12 cellular contexts compared by ENCODE assay signal in genomic region chr10:46092523-46093195, GRCh38. TPM values are rescaled to one million over a fixed set of nuclear protein-coding genes. Genes with fewer than 3 reads are reported as not detected.
A peak's percentile ranks its signal among the peaks of the same experiment; 100 is the strongest.
DNase-seq lines count a peak whose midpoint lies in the region; ATAC-seq, FAIRE-seq and TF ChIP-seq lines count a peak whose summit lies in the region.
"Had no signal": no experiment of that assay in that cellular context is flagged by ENCODE, and none has a peak within 500 bp of the region (broad histone marks: within the 10 kb centered on the region; RNA-seq: fewer than 3 reads in every experiment).

No MANE protein-coding gene starts in this region.

- CTCF ChIA-PET in GM12878 (lab: Yijun Ruan, JAX), result no interaction called here
- CTCF ChIA-PET in GM10248 (lab: Yijun Ruan, JAX), result no interaction called here

- SMC1A ChIA-PET in GM12878 (lab: Charles Lee; ENCODE audit: uncharacterized antibody, unreplicated experiment), result no interaction called here

- H3K4me1 ChIP-seq in right atrium auricular region, result no peaks in the 10 kb centered on the region
- no peaks in the 10 kb centered on the region for H3K4me1 ChIP-seq in right cardiac atrium (ENCODE audit: control insufficient read depth, insufficient read depth, low read length)
- peaks cover 18% of the 10 kb centered on the region for H3K4me1 ChIP-seq in GM12878 (ENCODE audit: control insufficient read depth, insufficient read depth, low read length)
- peaks cover 49% of the 10 kb centered on the region for H3K4me1 ChIP-seq in thymus (ENCODE audit: control insufficient read depth, insufficient read depth, low read length)

- no peak for TF ChIP-seq RAD21 in GM12878 (IDR thresholded peaks at IDR 0.05; ENCODE audit: insufficient read depth, low read depth, low read length)

- H3K27ac ChIP-seq in right atrium auricular region (no peak overlapping the region), right cardiac atrium (ENCODE audit: low read length) (no peak overlapping the region), GM12878 (ENCODE audit: control insufficient read depth, insufficient read depth) (no peak overlapping the region), thymus (ENCODE audit: low read depth) (peak overlapping the region; percentile 97)

- WGBS in right cardiac atrium, result 40% methylated on average over 5 of the region's 5 CpGs
- 0% methylated on average over 5 of the region's 5 CpGs for WGBS in GM12878 (ENCODE audit: insufficient coverage, insufficient replicate concordance, low lambda C conversion rate, missing lambda C conversion rate)
- WGBS in thymus, result 2% methylated on average over 5 of the region's 5 CpGs

- no peaks in the 10 kb centered on the region for H3K36me3 ChIP-seq in right atrium auricular region
- no peaks in the 10 kb centered on the region for H3K36me3 ChIP-seq in GM12878 (ENCODE audit: control insufficient read depth in 2 of 2, insufficient read depth in 2 of 2, low read length in 1 of 2)
- no peaks in the 10 kb centered on the region for H3K36me3 ChIP-seq in thymus (ENCODE audit: control insufficient read depth, insufficient read depth)

- H3K9ac ChIP-seq in GM12878 (ENCODE audit: control insufficient read depth, insufficient read depth, low read length), result no peak overlapping the region

- FAIRE-seq in GM12878 (lab: Jason Lieb, UNC), result no peak
- FAIRE-seq: endothelial cell of umbilical vein had no signal

- TF ChIP-seq CTCF in right atrium auricular region (IDR thresholded peaks at IDR 0.05) (no peak), GM12878 (IDR thresholded peaks at IDR 0.05 in 2 of 3, conservative IDR thresholded peaks at IDR 0.05 in 1 of 3; ENCODE audit: control insufficient read depth in 2 of 3, extremely low read depth in 1 of 3, insufficient read depth in 1 of 3, low read depth in 3 of 3, low read length in 3 of 3) (no peak), GM10248 (IDR thresholded peaks at IDR 0.05; ENCODE audit: control extremely low read depth, extremely low read depth, low read depth, missing control alignments) (no peak)

- peak overlapping the region; percentile 9; the same call in 1 of the 2 replicates for H2AFZ ChIP-seq in GM12878 (ENCODE audit: control insufficient read depth, low read depth, low read length)

- no peaks in the 10 kb centered on the region for H3K79me2 ChIP-seq in GM12878 (ENCODE audit: control insufficient read depth, insufficient read depth, low read length)

- H3K4me3 ChIP-seq in right atrium auricular region, result no peak overlapping the region
- no peak overlapping the region for H3K4me3 ChIP-seq in right cardiac atrium (ENCODE audit: low read length)
- no peak overlapping the region for H3K4me3 ChIP-seq in GM12878
- peak overlapping the region; percentile 64 for H3K4me3 ChIP-seq in thymus (ENCODE audit: low read length)
- H3K4me3 ChIP-seq: skin epidermis had no signal

- intact Hi-C loops in right cardiac atrium (cut with DNase I) (no loop called here), GM12878 (cut with micrococcal nuclease; ENCODE audit: unreplicated experiment) (no loop called here)

- BruUV-seq in GM12878 (replicated peaks; lab: Mats Ljungman, UMichigan), result no TSS peak

- in situ Hi-C loops in GM12878 (cut with MboI), result no loop called here

- no peak for ATAC-seq in right cardiac atrium
- ATAC-seq in GM12878, result peak; percentile 62
- no peak for ATAC-seq in GM18873 (IDR thresholded peaks at IDR 0.05; ENCODE audit: low FRiP score, unreplicated experiment)

- no peaks in the 10 kb centered on the region for H4K20me1 ChIP-seq in GM12878 (ENCODE audit: control insufficient read depth, insufficient read depth)

- DNase-seq in right atrium auricular region (ENCODE audit: low spot score) (peak; percentile 28), right cardiac atrium (no peak), NAMALWA (ENCODE audit: low spot score) (peak; percentile 24), GM12878 (ENCODE audit: low read depth, low spot score) (no peak), NCI-H1092 treated with DMSO at 0.1 percent for 48 hours (lab: John Stamatoyannopoulos, UW) (no peak), GM10248 (ENCODE audit: extremely low spot score) (no peak)
- DNase-seq: midbrain, SHP77 had no signal

- RAD21 ChIA-PET in GM12878 (lab: Charles Lee; ENCODE audit: unreplicated experiment), result no interaction called here

- no peak for TF ChIP-seq POLR2A in GM12878 (IDR thresholded peaks at IDR 0.05; ENCODE audit: low read depth, low read length)

- H3K27me3 ChIP-seq in right atrium auricular region (no peaks in the 10 kb centered on the region), right cardiac atrium (ENCODE audit: control insufficient read depth, insufficient read depth) (no peaks in the 10 kb centered on the region), GM12878 (replicated peaks in 1 of 2; ENCODE audit: control insufficient read depth in 2 of 2, insufficient read depth in 2 of 2, low read length in 1 of 2) (no peaks in the 10 kb centered on the region), thymus (ENCODE audit: control insufficient read depth, insufficient read depth) (no peaks in the 10 kb centered on the region)

- POLR2A ChIA-PET in GM12878 (lab: Charles Lee) (no interaction called here), GM10248 (lab: Yijun Ruan, JAX) (no interaction called here)

- H3K9me3 ChIP-seq in right atrium auricular region (no peaks in the 10 kb centered on the region), right cardiac atrium (ENCODE audit: control insufficient read depth, low read length) (no peaks in the 10 kb centered on the region), GM12878 (replicated peaks; ENCODE audit: control insufficient read depth, insufficient read depth, low read length) (no peaks in the 10 kb centered on the region), thymus (ENCODE audit: control insufficient read depth) (no peaks in the 10 kb centered on the region)

- TF ChIP-seq EP300 in GM12878 (IDR thresholded peaks at IDR 0.05; ENCODE audit: borderline replicate concordance in 1 of 2, control insufficient read depth in 1 of 2, low read depth in 2 of 2, low read length in 2 of 2), result no peak

- H3K4me2 ChIP-seq in GM12878 (ENCODE audit: control insufficient read depth, insufficient read depth), result 0 out of 2 replicates have a peak overlapping the region, but pooled peaks have one; percentile 7

TF ChIP-seq in GM12878, 131 proteins besides CTCF, POLR2A, EP300 and RAD21:
- TF ChIP-seq TCF12 (IDR thresholded peaks at IDR 0.05; ENCODE audit: low read depth, low read length), result 0 out of 2 replicates have a peak, but pooled peaks have one; percentile 31
- TF ChIP-seq ETV6 (conservative IDR thresholded peaks at IDR 0.05 in 1 of 2, IDR thresholded peaks at IDR 0.05 in 1 of 2; ENCODE audit: borderline replicate concordance in 1 of 2, low read depth in 1 of 2), result 0 out of 4 replicates have a peak, but pooled peaks of 1 of the 2 experiments have one; percentile 7
- peak; percentile 68; the same call in 1 of the 2 replicates for TF ChIP-seq EED (IDR thresholded peaks at IDR 0.05; ENCODE audit: low read depth)
- no peak for TF ChIP-seq HDAC6 (IDR thresholded peaks at IDR 0.05; ENCODE audit: unreplicated experiment)
- TF ChIP-seq IKZF2 (IDR thresholded peaks at IDR 0.05), result peak in 1 of 2 experiments; percentile 21; a peak in 2 of 4 replicates
- TF ChIP-seq E4F1 (IDR thresholded peaks at IDR 0.05; ENCODE audit: borderline replicate concordance, partially characterized antibody), result no peak
- TF ChIP-seq TCF3 (IDR thresholded peaks at IDR 0.05; ENCODE audit: borderline replicate concordance, insufficient read depth, low read depth, low read length), result 0 out of 2 replicates have a peak, but pooled peaks have one; percentile 10
- no peak for TF ChIP-seq POLR2AphosphoS5 (IDR thresholded peaks at IDR 0.05; ENCODE audit: low read length)
- TF ChIP-seq ZNF217 (IDR thresholded peaks at IDR 0.05), result no peak
- TF ChIP-seq EGR1 (IDR thresholded peaks at IDR 0.05; ENCODE audit: borderline replicate concordance in 1 of 2, low read depth in 2 of 2, low read length in 2 of 2), result 0 out of 3 replicates have a peak, but pooled peaks of 1 of the 2 experiments have one; percentile 12
- TF ChIP-seq RUNX3 (IDR thresholded peaks at IDR 0.05; ENCODE audit: low read length), result peak; percentile 50

RNA-seq across cellular contexts. Expression of gene MSMB, which starts 46.6 kb away (rescaled TPM):
- total RNA-seq in right atrium auricular region, result not detected
- not detected for total RNA-seq in right cardiac atrium
- polyA plus RNA-seq in right cardiac atrium, result not detected
- total RNA-seq in GM12878 (2013; cell fraction: nucleolus; rRNA removed), result not detected in 2 replicates
- total RNA-seq in GM12878 (2014; rRNA removed), result not detected in 2 replicates
- not detected in 2 replicates for total RNA-seq in GM12878 (2014; rRNA removed; fragmentation: Illumina TruSeq; extraction: Trizol)
- total RNA-seq in GM12878 (2021), result not detected in 2 replicates
- polyA plus RNA-seq in GM12878 (2011; ENCODE audit: low read depth), result not detected
- polyA plus RNA-seq in GM12878 (2011; rRNA removed), result not detected in 2 replicates
- polyA plus RNA-seq in GM12878 (2011; cell fraction: cytosol; rRNA removed), result not detected in 2 replicates
- not detected in 2 replicates for polyA plus RNA-seq in GM12878 (2011; cell fraction: nucleus; rRNA removed)
- polyA plus RNA-seq in GM12878 (2012), result not detected in 2 replicates
- not detected in 2 replicates for polyA plus RNA-seq in GM12878 (2014; fragmentation: Illumina TruSeq; extraction: Trizol)
- polyA plus RNA-seq in GM12878 (2014; fragmentation: Nextera tagmentation; extraction: Ambion mirVana), result not detected
- not detected in 2 replicates for polyA plus RNA-seq in GM12878 (2014; rRNA removed)
- not detected for polyA plus RNA-seq in GM12878 (2016; fragmentation: Nextera tagmentation; extraction: Ambion mirVana)
- polyA minus RNA-seq in GM12878 (2011; rRNA and poly(A)+ RNA removed), result not detected in 2 replicates
- polyA minus RNA-seq in GM12878 (2011; cell fraction: cytosol; rRNA and poly(A)+ RNA removed), result not detected in 2 replicates
- polyA minus RNA-seq in GM12878 (2011; cell fraction: nucleus; rRNA and poly(A)+ RNA removed), result not detected in 2 replicates
- polyA plus RNA-seq in thymus, result 8.6 TPM
- total RNA-seq: endothelial cell of umbilical vein had no signal
- polyA plus RNA-seq: endothelial cell of umbilical vein had no signal

Comparison
In these comparisons a context has a peak if more than half of its experiments do, and no peak if none do; other contexts are left out.
1. DNase-seq: peak in right atrium auricular region (single experiment) and NAMALWA (single experiment); none in right cardiac atrium (0 of 3), GM12878 (single experiment), NCI-H1092 treated with DMSO at 0.1 percent for 48 hours (single experiment) and GM10248 (single experiment).